13 cellular contexts compared by ENCODE assay signal in genomic region chr11:111001986-111002616, GRCh38.
DNase-seq lines count a peak whose midpoint lies in the region; ATAC-seq and TF ChIP-seq lines count a peak whose summit lies in the region.
"Had no signal": no experiment of that assay in that cellular context is flagged by ENCODE, and none has a peak within 500 bp of the region (broad histone marks: within the 10 kb centered on the region; RNA-seq: fewer than 3 reads in every experiment).

No MANE protein-coding gene starts in this region.

- no peak overlapping the region for H3K27ac Mint-ChIP-seq in stimulated activated naive CD8-positive, alpha-beta T cell treated with anti-CD3 and anti-CD28 coated beads, Interleukin-15, amount 100 ng/mL, for 72 hours
- H3K27ac Mint-ChIP-seq: activated naive CD8-positive, alpha-beta T cell treated with anti-CD3 and anti-CD28 coated beads for 36 hours had no signal

- H3K4me3 Mint-ChIP-seq in stimulated activated naive CD8-positive, alpha-beta T cell treated with anti-CD3 and anti-CD28 coated beads, Interleukin-15, amount 100 ng/mL, for 72 hours, result no peak overlapping the region
- H3K4me3 Mint-ChIP-seq: activated naive CD8-positive, alpha-beta T cell treated with anti-CD3 and anti-CD28 coated beads for 36 hours had no signal

- no peaks in the 10 kb centered on the region for H3K9me3 Mint-ChIP-seq in stimulated activated naive CD8-positive, alpha-beta T cell treated with anti-CD3 and anti-CD28 coated beads, Interleukin-15, amount 100 ng/mL, for 72 hours
- H3K9me3 Mint-ChIP-seq: activated naive CD8-positive, alpha-beta T cell treated with anti-CD3 and anti-CD28 coated beads for 36 hours had no signal

- H3K27me3 Mint-ChIP-seq in stimulated activated naive CD8-positive, alpha-beta T cell treated with anti-CD3 and anti-CD28 coated beads, Interleukin-15, amount 100 ng/mL, for 72 hours, result no peaks in the 10 kb centered on the region

- no peak overlapping the region for H3K4me3 ChIP-seq in choroid plexus epithelial cell (ENCODE audit: low read depth, low read length)
- H3K4me3 ChIP-seq: BLaER1 treated with 17β-estradiol and CSF1 and Interleukin-3, amounts not matched to agents 10 nM and 100 nM; lower lobe of right lung; sigmoid colon had no signal

- peak; percentile 43 for ATAC-seq in stimulated activated naive CD8-positive, alpha-beta T cell treated with anti-CD3 and anti-CD28 coated beads, Interleukin-15, Interleukin-2, amounts not matched to agents 100 U/mL and 50 U/mL, for 24 hours
- no peak for ATAC-seq in stimulated activated naive CD8-positive, alpha-beta T cell treated with anti-CD3 and anti-CD28 coated beads, Interleukin-15, amount 100 ng/mL, for 72 hours
- ATAC-seq in HG03025 (IDR thresholded peaks at IDR 0.05; ENCODE audit: low FRiP score, unreplicated experiment), result no peak

- DNase-seq in stimulated activated naive CD8-positive, alpha-beta T cell treated with anti-CD3 and anti-CD28 coated beads, Interleukin-15, Interleukin-2, amounts not matched to agents 100 U/mL and 50 U/mL, for 24 hours, result no peak
- DNase-seq in stimulated activated naive CD8-positive, alpha-beta T cell treated with anti-CD3 and anti-CD28 coated beads, Interleukin-15, amount 100 ng/mL, for 72 hours, result no peak
- DNase-seq in choroid plexus epithelial cell (ENCODE audit: low read depth), result peak; percentile 94
- peak; percentile 60 for DNase-seq in kidney tubule cell (ENCODE audit: low spot score)
- no peak for DNase-seq in activated T-cell treated with anti-CD3 and anti-CD28 coated beads, Interleukin-2, amount 50 U/mL, for 48 hours
- no peak for DNase-seq in mesenteric fat pad (ENCODE audit: low spot score)
- no peak for DNase-seq in NCI-H1930 (lab: John Stamatoyannopoulos, UW)
- DNase-seq: activated CD4-positive, alpha-beta T cell treated with anti-CD3 and anti-CD28 coated beads, Interleukin-2, amount 50 U/mL, for 4 hours; activated naive CD8-positive, alpha-beta T cell treated with anti-CD3 and anti-CD28 coated beads for 36 hours; lower lobe of right lung; sigmoid colon had no signal

- TF ChIP-seq CTCF in choroid plexus epithelial cell (conservative IDR thresholded peaks at IDR 0.05; ENCODE audit: low read depth, low read length), result no peak

- no peaks in the 10 kb centered on the region for H3K4me1 Mint-ChIP-seq in stimulated activated naive CD8-positive, alpha-beta T cell treated with anti-CD3 and anti-CD28 coated beads, Interleukin-15, amount 100 ng/mL, for 72 hours
- H3K4me1 Mint-ChIP-seq: activated naive CD8-positive, alpha-beta T cell treated with anti-CD3 and anti-CD28 coated beads for 36 hours had no signal

Comparison
In these comparisons a context has a peak if more than half of its experiments do, and no peak if none do; other contexts are left out.
1. DNase-seq: peak in choroid plexus epithelial cell (single experiment) and kidney tubule cell (single experiment); none in stimulated activated naive CD8-positive, alpha-beta T cell treated with anti-CD3 and anti-CD28 coated beads, Interleukin-15, Interleukin-2, amounts not matched to agents 100 U/mL and 50 U/mL, for 24 hours (single experiment), stimulated activated naive CD8-positive, alpha-beta T cell treated with anti-CD3 and anti-CD28 coated beads, Interleukin-15, amount 100 ng/mL, for 72 hours (0 of 2), activated T-cell treated with anti-CD3 and anti-CD28 coated beads, Interleukin-2, amount 50 U/mL, for 48 hours (0 of 2), mesenteric fat pad (single experiment) and NCI-H1930 (0 of 2).